ENCODE assay signal across 1 cellular context in the genomic region with DNA sequence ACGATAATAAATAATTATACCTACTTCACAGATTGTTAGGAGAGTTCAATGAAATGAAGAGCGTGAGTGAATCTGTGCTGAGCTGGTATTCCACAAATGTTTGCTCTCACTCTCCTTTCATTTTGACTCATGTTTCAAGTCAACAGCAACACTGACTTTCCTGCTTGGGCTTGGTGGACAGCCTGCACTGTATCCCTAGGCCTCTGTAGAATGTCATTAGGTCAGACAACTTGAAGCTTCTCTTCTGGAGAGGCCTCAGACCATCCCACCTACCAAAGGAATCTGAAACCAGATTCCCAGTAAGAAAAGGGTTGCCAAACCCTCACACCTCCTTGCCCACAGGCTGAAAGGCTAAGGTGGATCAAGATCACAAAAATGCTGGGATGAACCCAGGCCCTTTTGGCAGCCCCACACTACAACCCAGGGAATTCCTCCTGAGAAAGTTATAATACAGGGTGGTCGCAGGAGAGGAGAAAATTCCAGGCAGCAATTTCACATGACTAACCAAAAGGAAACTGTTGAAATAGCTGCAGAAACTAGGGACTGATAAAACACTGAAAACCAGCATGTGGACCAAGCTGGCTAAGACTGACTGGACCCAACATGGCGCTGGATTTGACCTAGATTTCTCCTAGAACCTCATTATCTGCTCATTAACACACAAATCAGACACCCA.
TF ChIP-seq lines count a peak whose summit lies in the region.

No MANE protein-coding gene starts in this region.

TF ChIP-seq in GM12878, 131 proteins besides CTCF, POLR2A, EP300 and RAD21:
- TF ChIP-seq, protein P1, sequence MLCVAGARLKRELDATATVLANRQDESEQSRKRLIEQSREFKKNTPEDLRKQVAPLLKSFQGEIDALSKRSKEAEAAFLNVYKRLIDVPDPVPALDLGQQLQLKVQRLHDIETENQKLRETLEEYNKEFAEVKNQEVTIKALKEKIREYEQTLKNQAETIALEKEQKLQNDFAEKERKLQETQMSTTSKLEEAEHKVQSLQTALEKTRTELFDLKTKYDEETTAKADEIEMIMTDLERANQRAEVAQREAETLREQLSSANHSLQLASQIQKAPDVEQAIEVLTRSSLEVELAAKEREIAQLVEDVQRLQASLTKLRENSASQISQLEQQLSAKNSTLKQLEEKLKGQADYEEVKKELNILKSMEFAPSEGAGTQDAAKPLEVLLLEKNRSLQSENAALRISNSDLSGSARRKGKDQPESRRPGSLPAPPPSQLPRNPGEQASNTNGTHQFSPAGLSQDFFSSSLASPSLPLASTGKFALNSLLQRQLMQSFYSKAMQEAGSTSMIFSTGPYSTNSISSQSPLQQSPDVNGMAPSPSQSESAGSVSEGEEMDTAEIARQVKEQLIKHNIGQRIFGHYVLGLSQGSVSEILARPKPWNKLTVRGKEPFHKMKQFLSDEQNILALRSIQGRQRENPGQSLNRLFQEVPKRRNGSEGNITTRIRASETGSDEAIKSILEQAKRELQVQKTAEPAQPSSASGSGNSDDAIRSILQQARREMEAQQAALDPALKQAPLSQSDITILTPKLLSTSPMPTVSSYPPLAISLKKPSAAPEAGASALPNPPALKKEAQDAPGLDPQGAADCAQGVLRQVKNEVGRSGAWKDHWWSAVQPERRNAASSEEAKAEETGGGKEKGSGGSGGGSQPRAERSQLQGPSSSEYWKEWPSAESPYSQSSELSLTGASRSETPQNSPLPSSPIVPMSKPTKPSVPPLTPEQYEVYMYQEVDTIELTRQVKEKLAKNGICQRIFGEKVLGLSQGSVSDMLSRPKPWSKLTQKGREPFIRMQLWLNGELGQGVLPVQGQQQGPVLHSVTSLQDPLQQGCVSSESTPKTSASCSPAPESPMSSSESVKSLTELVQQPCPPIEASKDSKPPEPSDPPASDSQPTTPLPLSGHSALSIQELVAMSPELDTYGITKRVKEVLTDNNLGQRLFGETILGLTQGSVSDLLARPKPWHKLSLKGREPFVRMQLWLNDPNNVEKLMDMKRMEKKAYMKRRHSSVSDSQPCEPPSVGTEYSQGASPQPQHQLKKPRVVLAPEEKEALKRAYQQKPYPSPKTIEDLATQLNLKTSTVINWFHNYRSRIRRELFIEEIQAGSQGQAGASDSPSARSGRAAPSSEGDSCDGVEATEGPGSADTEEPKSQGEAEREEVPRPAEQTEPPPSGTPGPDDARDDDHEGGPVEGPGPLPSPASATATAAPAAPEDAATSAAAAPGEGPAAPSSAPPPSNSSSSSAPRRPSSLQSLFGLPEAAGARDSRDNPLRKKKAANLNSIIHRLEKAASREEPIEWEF (IDR thresholded peaks at IDR 0.05; ENCODE audit: insufficient replicate concordance, low read depth, low read length) = no peak
- TF ChIP-seq MTA3 (IDR thresholded peaks at IDR 0.05; ENCODE audit: borderline replicate concordance, low read length) (no peak), PKNOX1 (IDR thresholded peaks at IDR 0.05) (no peak), CHD4 (IDR thresholded peaks at IDR 0.05) (no peak), BCL11A (IDR thresholded peaks at IDR 0.05; ENCODE audit: low read depth, low read length) (no peak), ZNF687 (IDR thresholded peaks at IDR 0.05) (no peak), JUNB (IDR thresholded peaks at IDR 0.05) (peak; percentile 79), FOXK2 (IDR thresholded peaks at IDR 0.05) (no peak), ZNF217 (IDR thresholded peaks at IDR 0.05) (no peak), NFYA (IDR thresholded peaks at IDR 0.05; ENCODE audit: borderline replicate concordance, low read depth, low read length) (no peak), NKRF (conservative IDR thresholded peaks at IDR 0.05) (no peak), IRF4 (IDR thresholded peaks at IDR 0.05; ENCODE audit: low read depth, low read length) (peak; percentile 80)
- TF ChIP-seq, protein P2, sequence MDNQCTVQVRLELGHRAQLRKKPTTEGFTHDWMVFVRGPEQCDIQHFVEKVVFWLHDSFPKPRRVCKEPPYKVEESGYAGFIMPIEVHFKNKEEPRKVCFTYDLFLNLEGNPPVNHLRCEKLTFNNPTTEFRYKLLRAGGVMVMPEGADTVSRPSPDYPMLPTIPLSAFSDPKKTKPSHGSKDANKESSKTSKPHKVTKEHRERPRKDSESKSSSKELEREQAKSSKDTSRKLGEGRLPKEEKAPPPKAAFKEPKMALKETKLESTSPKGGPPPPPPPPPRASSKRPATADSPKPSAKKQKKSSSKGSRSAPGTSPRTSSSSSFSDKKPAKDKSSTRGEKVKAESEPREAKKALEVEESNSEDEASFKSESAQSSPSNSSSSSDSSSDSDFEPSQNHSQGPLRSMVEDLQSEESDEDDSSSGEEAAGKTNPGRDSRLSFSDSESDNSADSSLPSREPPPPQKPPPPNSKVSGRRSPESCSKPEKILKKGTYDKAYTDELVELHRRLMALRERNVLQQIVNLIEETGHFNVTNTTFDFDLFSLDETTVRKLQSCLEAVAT (IDR thresholded peaks at IDR 0.05) = no peak
- TF ChIP-seq, protein P3, sequence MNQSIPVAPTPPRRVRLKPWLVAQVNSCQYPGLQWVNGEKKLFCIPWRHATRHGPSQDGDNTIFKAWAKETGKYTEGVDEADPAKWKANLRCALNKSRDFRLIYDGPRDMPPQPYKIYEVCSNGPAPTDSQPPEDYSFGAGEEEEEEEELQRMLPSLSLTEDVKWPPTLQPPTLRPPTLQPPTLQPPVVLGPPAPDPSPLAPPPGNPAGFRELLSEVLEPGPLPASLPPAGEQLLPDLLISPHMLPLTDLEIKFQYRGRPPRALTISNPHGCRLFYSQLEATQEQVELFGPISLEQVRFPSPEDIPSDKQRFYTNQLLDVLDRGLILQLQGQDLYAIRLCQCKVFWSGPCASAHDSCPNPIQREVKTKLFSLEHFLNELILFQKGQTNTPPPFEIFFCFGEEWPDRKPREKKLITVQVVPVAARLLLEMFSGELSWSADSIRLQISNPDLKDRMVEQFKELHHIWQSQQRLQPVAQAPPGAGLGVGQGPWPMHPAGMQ (IDR thresholded peaks at IDR 0.05; ENCODE audit: borderline replicate concordance) = no peak
- TF ChIP-seq, protein P4, sequence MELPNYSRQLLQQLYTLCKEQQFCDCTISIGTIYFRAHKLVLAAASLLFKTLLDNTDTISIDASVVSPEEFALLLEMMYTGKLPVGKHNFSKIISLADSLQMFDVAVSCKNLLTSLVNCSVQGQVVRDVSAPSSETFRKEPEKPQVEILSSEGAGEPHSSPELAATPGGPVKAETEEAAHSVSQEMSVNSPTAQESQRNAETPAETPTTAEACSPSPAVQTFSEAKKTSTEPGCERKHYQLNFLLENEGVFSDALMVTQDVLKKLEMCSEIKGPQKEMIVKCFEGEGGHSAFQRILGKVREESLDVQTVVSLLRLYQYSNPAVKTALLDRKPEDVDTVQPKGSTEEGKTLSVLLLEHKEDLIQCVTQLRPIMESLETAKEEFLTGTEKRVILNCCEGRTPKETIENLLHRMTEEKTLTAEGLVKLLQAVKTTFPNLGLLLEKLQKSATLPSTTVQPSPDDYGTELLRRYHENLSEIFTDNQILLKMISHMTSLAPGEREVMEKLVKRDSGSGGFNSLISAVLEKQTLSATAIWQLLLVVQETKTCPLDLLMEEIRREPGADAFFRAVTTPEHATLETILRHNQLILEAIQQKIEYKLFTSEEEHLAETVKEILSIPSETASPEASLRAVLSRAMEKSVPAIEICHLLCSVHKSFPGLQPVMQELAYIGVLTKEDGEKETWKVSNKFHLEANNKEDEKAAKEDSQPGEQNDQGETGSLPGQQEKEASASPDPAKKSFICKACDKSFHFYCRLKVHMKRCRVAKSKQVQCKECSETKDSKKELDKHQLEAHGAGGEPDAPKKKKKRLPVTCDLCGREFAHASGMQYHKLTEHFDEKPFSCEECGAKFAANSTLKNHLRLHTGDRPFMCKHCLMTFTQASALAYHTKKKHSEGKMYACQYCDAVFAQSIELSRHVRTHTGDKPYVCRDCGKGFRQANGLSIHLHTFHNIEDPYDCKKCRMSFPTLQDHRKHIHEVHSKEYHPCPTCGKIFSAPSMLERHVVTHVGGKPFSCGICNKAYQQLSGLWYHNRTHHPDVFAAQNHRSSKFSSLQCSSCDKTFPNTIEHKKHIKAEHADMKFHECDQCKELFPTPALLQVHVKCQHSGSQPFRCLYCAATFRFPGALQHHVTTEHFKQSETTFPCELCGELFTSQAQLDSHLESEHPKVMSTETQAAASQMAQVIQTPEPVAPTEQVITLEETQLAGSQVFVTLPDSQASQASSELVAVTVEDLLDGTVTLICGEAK (IDR thresholded peaks at IDR 0.05; ENCODE audit: borderline replicate concordance) = no peak
- TF ChIP-seq, protein P5, sequence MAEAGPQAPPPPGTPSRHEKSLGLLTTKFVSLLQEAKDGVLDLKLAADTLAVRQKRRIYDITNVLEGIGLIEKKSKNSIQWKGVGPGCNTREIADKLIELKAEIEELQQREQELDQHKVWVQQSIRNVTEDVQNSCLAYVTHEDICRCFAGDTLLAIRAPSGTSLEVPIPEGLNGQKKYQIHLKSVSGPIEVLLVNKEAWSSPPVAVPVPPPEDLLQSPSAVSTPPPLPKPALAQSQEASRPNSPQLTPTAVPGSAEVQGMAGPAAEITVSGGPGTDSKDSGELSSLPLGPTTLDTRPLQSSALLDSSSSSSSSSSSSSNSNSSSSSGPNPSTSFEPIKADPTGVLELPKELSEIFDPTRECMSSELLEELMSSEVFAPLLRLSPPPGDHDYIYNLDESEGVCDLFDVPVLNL (IDR thresholded peaks at IDR 0.05; ENCODE audit: low read depth, low read length) = no peak
